In genomic region chr9:85014292-85014691, GRCh38 we compare ENCODE assay signal across 32 cellular contexts.
DNase-seq lines count a peak whose midpoint lies in the region; ATAC-seq, FAIRE-seq and TF ChIP-seq lines count a peak whose summit lies in the region.
"Had no signal": no experiment of that assay in that cellular context is flagged by ENCODE, and none has a peak within 500 bp of the region (broad histone marks: within the 10 kb centered on the region; RNA-seq: fewer than 3 reads in every experiment).

No MANE protein-coding gene starts in this region.

- DNase-seq in HepG2 (ENCODE audit: low spot score) = no peak
- no peak for DNase-seq in right lobe of liver
- DNase-seq in A549 (ENCODE audit: low read depth in 1 of 2, low spot score in 1 of 2) = no peak
- no peak for DNase-seq in tibial nerve (ENCODE audit: low spot score in 2 of 2)
- no peak for DNase-seq in activated T-cell treated with anti-CD3 and anti-CD28 coated beads, Interleukin-2, amount 50 U/mL, for 1 hour
- DNase-seq in nucleus accumbens (lab: John Stamatoyannopoulos, UW) = no peak
- DNase-seq: 8988T; ACHN; AML-193; BE2C; C1 segment of cervical spinal cord; Caco-2; Calu3; CD4-positive, alpha-beta memory T cell; CD4-positive, alpha-beta T cell; CD4-positive, CD25-positive, alpha-beta regulatory T cell; CD8-positive, alpha-beta memory T cell; CD8-positive, alpha-beta T cell; COR-L47; DMS 273 treated with DMSO at 0.1 percent for 48 hours; DMS153; DMS53; DMS79; DMS79 treated with DMSO at 0.1 percent for 48 hours; DND-41; EL had no signal

- CTCF ChIA-PET in HepG2 (lab: Yijun Ruan, JAX; ENCODE audit: low intra/inter-chr PET ratio, low total read pairs) = no interaction called here
- CTCF ChIA-PET in A549 (lab: Yijun Ruan, JAX) = no interaction called here

- H3K4me2 ChIP-seq in HepG2 (ENCODE audit: low read depth, low read length) (no peak overlapping the region), A549 (no peak overlapping the region)
- H3K4me2 ChIP-seq: BLaER1; BLaER1 treated with 17β-estradiol and CSF1 and Interleukin-3, amounts not matched to agents 10 nM and 100 nM had no signal

- H3K36me3 ChIP-seq in HepG2 (replicated peaks in 1 of 2; ENCODE audit: control insufficient read depth in 1 of 2, insufficient read depth in 2 of 2, low read length in 2 of 2) (no peaks in the 10 kb centered on the region), right lobe of liver (no peaks in the 10 kb centered on the region), tibial nerve (no peaks in the 10 kb centered on the region)
- H3K36me3 ChIP-seq: BE2C; BLaER1; BLaER1 treated with 17β-estradiol and CSF1 and Interleukin-3, amounts not matched to agents 10 nM and 100 nM had no signal

- TF ChIP-seq EP300 in HepG2 (IDR thresholded peaks at IDR 0.05; ENCODE audit: low read depth in 2 of 2, low read length in 2 of 2) = no peak
- TF ChIP-seq EP300 in HepG2 (CRISPR knock-in tag; IDR thresholded peaks at IDR 0.05; ENCODE audit: borderline replicate concordance) = no peak
- no peak for TF ChIP-seq EP300 in A549 (IDR thresholded peaks at IDR 0.05)
- no peak for TF ChIP-seq EP300 in tibial nerve (IDR thresholded peaks at IDR 0.05)

- no peak overlapping the region for H3K9ac ChIP-seq in HepG2 (ENCODE audit: insufficient read depth, low read depth, low read length)
- H3K9ac ChIP-seq: BLaER1; BLaER1 treated with 17β-estradiol and CSF1 and Interleukin-3, amounts not matched to agents 10 nM and 100 nM had no signal

- ATAC-seq in HepG2 (no peak), right lobe of liver (no peak), A549 (no peak)
- ATAC-seq: CD8-positive, alpha-beta T cell had no signal

- TF ChIP-seq RAD21 in HepG2 (CRISPR knock-in tag; IDR thresholded peaks at IDR 0.05) (no peak), A549 (conservative IDR thresholded peaks at IDR 0.05 in 1 of 2, IDR thresholded peaks at IDR 0.05 in 1 of 2) (no peak)

- H3K4me1 ChIP-seq in HepG2 (ENCODE audit: insufficient read depth, low read length) (peaks cover 21% of the 10 kb centered on the region), right lobe of liver (no peaks in the 10 kb centered on the region), A549 (no peaks in the 10 kb centered on the region), tibial nerve (peaks cover 0 to 32% (median 14%) of the 10 kb centered on the region in 4 donors)
- H3K4me1 ChIP-seq: BE2C, Caco-2 had no signal

- POLR2A ChIA-PET in HepG2 (lab: Yijun Ruan, JAX) = no interaction called here
- POLR2A ChIA-PET in A549 (lab: Yijun Ruan, JAX) = no interaction called here

- H3K27me3 ChIP-seq in HepG2 (ENCODE audit: control insufficient read depth in 1 of 2, insufficient read depth in 2 of 2, low read length in 2 of 2) (no peaks in the 10 kb centered on the region), right lobe of liver (no peaks in the 10 kb centered on the region), tibial nerve (no peaks in the 10 kb centered on the region)
- H3K27me3 ChIP-seq: BE2C; BLaER1; BLaER1 treated with 17β-estradiol and CSF1 and Interleukin-3, amounts not matched to agents 10 nM and 100 nM had no signal

- FAIRE-seq in HepG2 (lab: Jason Lieb, UNC) = no peak
- FAIRE-seq in A549 (lab: Jason Lieb, UNC) = no peak
- FAIRE-seq: A204.1, D721Med had no signal

- no peaks in the 10 kb centered on the region for H3K9me3 ChIP-seq in HepG2 (ENCODE audit: low read length)
- no peaks in the 10 kb centered on the region for H3K9me3 ChIP-seq in right lobe of liver
- H3K9me3 ChIP-seq in A549 = no peaks in the 10 kb centered on the region
- no peaks in the 10 kb centered on the region for H3K9me3 ChIP-seq in tibial nerve
- H3K9me3 ChIP-seq: BE2C; BLaER1; BLaER1 treated with 17β-estradiol and CSF1 and Interleukin-3, amounts not matched to agents 10 nM and 100 nM; Caco-2 had no signal

- BruUV-seq in HepG2 (replicated peaks; lab: Mats Ljungman, UMichigan) = no TSS peak

- H2AFZ ChIP-seq in HepG2 (ENCODE audit: low read length) = no peak overlapping the region

- H3K27ac ChIP-seq in HepG2 (ENCODE audit: extremely low read length, insufficient read depth, low read length) (no peak overlapping the region), right lobe of liver (no peak overlapping the region), A549 (no peak overlapping the region), tibial nerve (peak overlapping the region in 3 of 4 donors; percentile 26 to 88 (median 79))
- H3K27ac ChIP-seq: 22Rv1; BLaER1; BLaER1 treated with 17β-estradiol and CSF1 and Interleukin-3, amounts not matched to agents 10 nM and 100 nM; C4-2B had no signal

- 17% methylated on average over 7 of the region's 7 CpGs for WGBS in HepG2 (ENCODE audit: low lambda C conversion rate)
- 53% methylated on average over 7 of the region's 7 CpGs for WGBS in right lobe of liver (ENCODE audit: insufficient coverage, low coverage, low lambda C conversion rate, missing lambda C conversion rate)
- WGBS in A549 (ENCODE audit: missing lambda C conversion rate) = 37% methylated on average over 7 of the region's 7 CpGs
- 71 to 72% methylated on average over 7 of the region's 7 CpGs for WGBS in tibial nerve, 2 donors

- H4K20me1 ChIP-seq in HepG2 (ENCODE audit: insufficient read depth, low read length) = no peaks in the 10 kb centered on the region
- H4K20me1 ChIP-seq: BLaER1; BLaER1 treated with 17β-estradiol and CSF1 and Interleukin-3, amounts not matched to agents 10 nM and 100 nM had no signal

- H3K4me3 ChIP-seq in HepG2 (replicated peaks in 1 of 3; ENCODE audit: insufficient read depth in 1 of 3, low read depth in 2 of 3, low read length in 3 of 3) (no peak overlapping the region), right lobe of liver (no peak overlapping the region), A549 (no peak overlapping the region), tibial nerve (no peak overlapping the region)
- H3K4me3 ChIP-seq: BLaER1; BLaER1 treated with 17β-estradiol and CSF1 and Interleukin-3, amounts not matched to agents 10 nM and 100 nM had no signal

- intact Hi-C loops in HepG2 (cut with micrococcal nuclease; ENCODE audit: unreplicated experiment) = no loop called here
- intact Hi-C loops in right lobe of liver (cut with DNase I) = no loop called here

- in situ Hi-C loops in HepG2 (cut with HindIII; ENCODE audit: extremely low pct_ligation_motif_present, low pct_unique_long_range_greater_than_20kb) = no loop called here

- TF ChIP-seq POLR2A in HepG2 (IDR thresholded peaks at IDR 0.05; ENCODE audit: insufficient read depth in 1 of 2, low read depth in 2 of 2, low read length in 2 of 2) = no peak
- no peak for TF ChIP-seq POLR2A in right lobe of liver (IDR thresholded peaks at IDR 0.05)
- TF ChIP-seq POLR2A in A549 (IDR thresholded peaks at IDR 0.05; ENCODE audit: low read length) = no peak
- TF ChIP-seq POLR2A in tibial nerve (IDR thresholded peaks at IDR 0.05) = no peak

- no peaks in the 10 kb centered on the region for H3K79me2 ChIP-seq in HepG2 (ENCODE audit: insufficient read depth, low read length)

- TF ChIP-seq CTCF in HepG2 (CRISPR knock-in tag; IDR thresholded peaks at IDR 0.05) = no peak
- no peak for TF ChIP-seq CTCF in right lobe of liver (IDR thresholded peaks at IDR 0.05)
- TF ChIP-seq CTCF in A549 (IDR thresholded peaks at IDR 0.05) = no peak
- no peak for TF ChIP-seq CTCF in tibial nerve (IDR thresholded peaks at IDR 0.05)

TF ChIP-seq in HepG2, 621 proteins besides CTCF, POLR2A, EP300 and RAD21 (continues in another document):
- TF ChIP-seq MAFF (IDR thresholded peaks at IDR 0.05; ENCODE audit: low read depth, low read length) (peak; percentile 42; the same call in 1 of the 2 replicates), PAWR (CRISPR knock-in tag; IDR thresholded peaks at IDR 0.05; ENCODE audit: borderline replicate concordance) (no peak), RFX5 (IDR thresholded peaks at IDR 0.05; ENCODE audit: low read depth, low read length) (no peak), TCF7L2 (IDR thresholded peaks at IDR 0.05; ENCODE audit: low read depth, low read length) (no peak), AGO2 (optimal IDR thresholded peaks at IDR 0.05; ENCODE audit: low read depth, low read length) (no peak)

TF ChIP-seq in A549, 52 proteins besides CTCF, POLR2A, EP300 and RAD21:
- TF ChIP-seq MAFK (IDR thresholded peaks at IDR 0.05; ENCODE audit: partially characterized antibody) = peak; percentile 41
- TF ChIP-seq RNF2 (IDR thresholded peaks at IDR 0.05; ENCODE audit: borderline replicate concordance, low read depth) = no peak
- no peak for TF ChIP-seq KDM1A (IDR thresholded peaks at IDR 0.05; ENCODE audit: low read depth)
- no peak for TF ChIP-seq PBX3 (IDR thresholded peaks at IDR 0.05)

Comparison
In these comparisons a context has a peak if more than half of its experiments do, and no peak if none do; other contexts are left out.
1. H3K27ac ChIP-seq: peak in tibial nerve (3 of 4); none in HepG2 (single experiment), right lobe of liver (0 of 3) and A549 (0 of 2).
2. Of the 38 proteins assayed by ChIP-seq in both HepG2 and A549: peak only in HepG2: none; only in A549: none; in both: MAFK; in neither: 37.